ENCODE assay signal across 24 cellular contexts in genomic region chr13:41548870-41549269, GRCh38.
"Had no signal": no experiment of that assay in that cellular context is flagged by ENCODE, and none has a peak within 500 bp of the region (broad histone marks: within the 10 kb centered on the region; RNA-seq: fewer than 3 reads in every experiment).

No MANE protein-coding gene starts in this region.

- H3K27ac Mint-ChIP-seq: activated CD8-positive, alpha-beta T cell treated with anti-CD3 and anti-CD28 coated beads, Interleukin-2, amount 10 ng/mL, durations not matched to agents 7 days and 5 days; activated naive CD8-positive, alpha-beta T cell treated with anti-CD3 and anti-CD28 coated beads for 36 hours; activated T-helper 2 cell treated with anti-CD3 and anti-CD28 coated beads, Interferon-gamma antibody, Interleukin-2, Interleukin-4, amounts not matched to agents 10 μg/mL and 5 μg/mL and 100 μg/mL, durations not matched to agents 14 hours and 24 hours and 36 hours; immature natural killer cell; memory B cell; T-helper 2 cell treated with Interferon-gamma antibody and Interleukin-4, amounts not matched to agents 5 μg/mL and 100 μg/mL, for 36 hours had no signal

- ATAC-seq: activated CD8-positive, alpha-beta T cell treated with anti-CD3 and anti-CD28 coated beads, Interleukin-2, amount 10 ng/mL, durations not matched to agents 7 days and 5 days; foreskin keratinocyte; left ventricle myocardium superior; psoas muscle; right cardiac atrium; SK-N-SH treated with all-trans-retinoic acid at 6 μM for 48 hours had no signal

- H3K36me3 ChIP-seq: breast epithelium, ovary, tibial artery had no signal

- H3K4me3 Mint-ChIP-seq: activated CD8-positive, alpha-beta T cell treated with anti-CD3 and anti-CD28 coated beads, Interleukin-2, amount 10 ng/mL, durations not matched to agents 7 days and 5 days; activated naive CD8-positive, alpha-beta T cell treated with anti-CD3 and anti-CD28 coated beads for 36 hours; immature natural killer cell; memory B cell; T-helper 2 cell treated with Interferon-gamma antibody and Interleukin-4, amounts not matched to agents 5 μg/mL and 100 μg/mL, for 36 hours had no signal

- H3K27me3 ChIP-seq: breast epithelium, ovary had no signal

- H3K9me3 Mint-ChIP-seq: activated naive CD8-positive, alpha-beta T cell treated with anti-CD3 and anti-CD28 coated beads for 36 hours; immature natural killer cell; memory B cell had no signal

- H3K4me3 ChIP-seq: breast epithelium, ovary, psoas muscle, tibial artery had no signal

- H3K36me3 Mint-ChIP-seq: activated naive CD8-positive, alpha-beta T cell treated with anti-CD3 and anti-CD28 coated beads for 36 hours; immature natural killer cell; memory B cell had no signal

- DNase-seq: activated CD4-positive, alpha-beta T cell treated with anti-CD3 and anti-CD28 coated beads, Interleukin-2, amount 50 U/mL, for 1 hour; activated CD4-positive, CD25-positive, alpha-beta regulatory T cell treated with anti-CD3 and anti-CD28 coated beads, Interleukin-2, amount 50 U/mL, for 72 hours; activated naive CD4-positive, alpha-beta T cell; activated naive CD8-positive, alpha-beta T cell treated with anti-CD3 and anti-CD28 coated beads for 36 hours; activated T-cell treated with anti-CD3 and anti-CD28 coated beads, Interleukin-2, amount 50 U/mL, for 1 hour; cerebellar nuclear complex; effector CD4-positive, alpha-beta T cell; erythroblast; foreskin keratinocyte; immature natural killer cell; left ventricle myocardium superior; ovary; psoas muscle; right cardiac atrium; stimulated activated CD4-positive, alpha-beta T cell treated with anti-CD3 and anti-CD28 coated beads, Interleukin-4, amount 100 ng/mL, for 24 hours; stimulated activated naive CD4-positive, alpha-beta T cell treated with Interleukin-2 at 50 U/mL for 16 hours; tibial artery had no signal

- H3K9me3 ChIP-seq: breast epithelium, ovary, psoas muscle, tibial artery had no signal

- H3K4me1 Mint-ChIP-seq: immature natural killer cell, memory B cell had no signal

- H3K4me1 ChIP-seq: breast epithelium had no signal

- H3K27ac ChIP-seq: breast epithelium, foreskin keratinocyte, ovary, psoas muscle, VCaP had no signal

- H3K27me3 Mint-ChIP-seq: activated naive CD8-positive, alpha-beta T cell treated with anti-CD3 and anti-CD28 coated beads for 36 hours had no signal
